ENCODE assay signal across 8 cellular contexts in genomic region chr5:66144074-66144798, GRCh38. TPM values are rescaled to one million over a fixed set of nuclear protein-coding genes. Genes with fewer than 3 reads are reported as not detected.
DNase-seq lines count a peak whose midpoint lies in the region; ATAC-seq and TF ChIP-seq lines count a peak whose summit lies in the region.

Gene SREK1, plus strand, starts transcription at chr5:66144300. Its CDS starts 77 bp downstream, at chr5:66144377.

- in situ Hi-C loops in GM13976 (cut with MboI; ENCODE audit: low sequenced_read_pairs, unreplicated experiment) (no loop called here), transverse colon (cut with MboI; ENCODE audit: low pct_ligation_motif_present in 1 of 4, low pct_unique_long_range_greater_than_20kb in 1 of 4, low sequenced_read_pairs in 3 of 4) (loop anchor here in 2 of 4 donors (10.0 to 25.0 kb wide), 2 partner anchors 219 to 407 kb away; partner anchors contain the start of gene ERBIN (in 2 of the 2))

- H3K27ac ChIP-seq in adrenal gland (peak within 1 kb of the TSS; percentile 88 to 100 (median 98)), heart left ventricle (peak within 1 kb of the TSS; percentile 95 to 100 (median 99)), transverse colon (peak within 1 kb of the TSS; percentile 97 to 99 (median 99))

- H3K36me3 ChIP-seq in adrenal gland (replicated peaks in 1 of 2) (no peaks in the 10 kb centered on the region), heart left ventricle (no peaks in the 10 kb centered on the region), transverse colon (no peaks in the 10 kb centered on the region)

- ATAC-seq in HG02852 (IDR thresholded peaks at IDR 0.05; ENCODE audit: unreplicated experiment) (peak; percentile 90), heart left ventricle (peak; percentile 95 to 98 (median 96))

- WGBS in adrenal gland, 4 donors = 0 to 1% (median 0%) methylated on average over 5 to 83 of the region's 83 CpGs
- WGBS in heart left ventricle, 4 donors = 0% methylated on average over 20 to 83 of the region's 83 CpGs
- WGBS in transverse colon (ENCODE audit: low coverage in 1 of 2), 2 donors = 0% methylated on average over 37 of the region's 83 CpGs; no CpG with 5 or more reads in 1 of the 2 donors

- intact Hi-C loops in adrenal gland (cut with DNase I) (loop anchor here in 1 of 2 donors (10.0 kb wide), 1 partner anchor 219 kb away; the partner anchor contains the start of gene ERBIN), heart left ventricle (cut with DNase I) (loop anchor here (1.0 to 10.0 kb wide), 8 partner anchors 217 to 402 kb away; partner anchors contain the start of gene ERBIN (in 7 of the 10)), transverse colon (cut with DNase I; ENCODE audit: low total_unique reads) (loop anchor here (10.0 kb wide), 1 partner anchor 219 kb away; the partner anchor contains the start of gene ERBIN)

- H3K9me3 ChIP-seq in adrenal gland (replicated peaks in 1 of 3) (no peaks in the 10 kb centered on the region), heart left ventricle (no peaks in the 10 kb centered on the region), transverse colon (no peaks in the 10 kb centered on the region)

- DNase-seq in GM13976 (ENCODE audit: low spot score) (peak; percentile 95), NCI-H1436 treated with DMSO at 0.1 percent for 48 hours (lab: John Stamatoyannopoulos, UW) (peak; percentile 55), T-helper 1 cell (peak; percentile 75 to 91 (median 83)), adrenal gland (peak; percentile 91 to 96 (median 94)), heart left ventricle (peak; percentile 91 to 96 (median 94)), pons (ENCODE audit: low spot score) (peak; percentile 86), transverse colon (peak; percentile 93)

- H3K27me3 ChIP-seq in adrenal gland (no peaks in the 10 kb centered on the region), heart left ventricle (no peaks in the 10 kb centered on the region), transverse colon (no peaks in the 10 kb centered on the region)

- H3K4me1 ChIP-seq in adrenal gland (replicated peaks in 1 of 2) (peaks cover 11 to 36% of the 10 kb centered on the region in 2 donors), heart left ventricle (peaks cover 4 to 44% (median 32%) of the 10 kb centered on the region in 12 donors), transverse colon (peaks cover 17 to 35% (median 28%) of the 10 kb centered on the region in 4 donors)

- TF ChIP-seq CTCF in GM13976 (IDR thresholded peaks at IDR 0.05; ENCODE audit: borderline replicate concordance, control extremely low read depth, extremely low read depth, insufficient read depth, missing control alignments) (no peak), adrenal gland (IDR thresholded peaks at IDR 0.05) (no peak), heart left ventricle (IDR thresholded peaks at IDR 0.05) (no peak), transverse colon (IDR thresholded peaks at IDR 0.05) (peak in 1 of 5 experiments; percentile 12)

- TF ChIP-seq POLR2A in adrenal gland (IDR thresholded peaks at IDR 0.05) = peak; percentile 94 to 97
- TF ChIP-seq POLR2A in heart left ventricle (IDR thresholded peaks at IDR 0.05) = peak in 1 of 2 donors; percentile 76
- TF ChIP-seq POLR2A in transverse colon (IDR thresholded peaks at IDR 0.05) = peak; percentile 94

- TF ChIP-seq EP300 in transverse colon (IDR thresholded peaks at IDR 0.05; ENCODE audit: low read depth) = no peak

- H3K4me3 ChIP-seq in adrenal gland (peak within 1 kb of the TSS; percentile 76 to 87 (median 78)), heart left ventricle (peak within 1 kb of the TSS; percentile 70 to 95 (median 84)), transverse colon (peak within 1 kb of the TSS; percentile 63 to 84 (median 74))

RNA-seq across cellular contexts. Expression of gene SREK1, which starts in this region (rescaled TPM):
- 10 to 100 TPM; 14.3 to 97.8 (median 48.6) TPM for total RNA-seq in adrenal gland
- polyA plus RNA-seq in adrenal gland = 10 to 100 TPM; 56.0 to 72.6 (median 57.0) TPM
- total RNA-seq in heart left ventricle = 10 to 100 TPM; 13.5 to 34.2 (median 28.4) TPM
- polyA plus RNA-seq in heart left ventricle = 10 to 100 TPM; 17.0 to 25.7 TPM
- 100 to 1,000 TPM in 3 of 4 donors, 10 to 100 TPM in 1; 81.6 to 152 (median 129) TPM for total RNA-seq in transverse colon

Comparison
In these comparisons a context has a peak if more than half of its experiments do, and no peak if none do; other contexts are left out.
1. Peak in every context shown above with its lines: DNase-seq, ATAC-seq, H3K4me3 ChIP-seq and H3K27ac ChIP-seq.